9 cellular contexts compared by ENCODE assay signal in the genomic region with DNA sequence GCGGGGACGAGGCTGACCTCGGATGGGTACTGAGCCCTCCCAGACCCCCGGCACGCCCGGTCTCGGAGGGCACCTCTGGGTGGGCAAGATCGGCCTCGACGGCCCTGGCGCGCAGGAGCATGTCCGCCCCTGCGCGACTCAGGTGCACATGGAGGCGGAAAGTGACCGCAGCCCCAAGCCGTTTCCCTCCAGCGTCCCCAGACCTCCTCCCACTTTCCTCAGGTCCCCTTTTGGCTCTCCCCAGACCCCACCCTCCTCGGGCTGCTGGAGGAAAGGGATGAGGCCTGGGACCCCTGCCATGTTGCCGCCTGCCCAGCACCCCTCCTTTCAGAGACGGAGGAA. TPM values are rescaled to one million over a fixed set of nuclear protein-coding genes. Genes with fewer than 3 reads are reported as not detected.
A peak's percentile ranks its signal among the peaks of the same experiment; 100 is the strongest.
DNase-seq lines count a peak whose midpoint lies in the region; ATAC-seq and TF ChIP-seq lines count a peak whose summit lies in the region.
"Had no signal": no experiment of that assay in that cellular context is flagged by ENCODE, and none has a peak within 500 bp of the region (broad histone marks: within the 10 kb centered on the region; RNA-seq: fewer than 3 reads in every experiment).

No MANE protein-coding gene starts in this region.

- H3K27me3 Mint-ChIP-seq in activated CD8-positive, alpha-beta memory T cell treated with anti-CD3 and anti-CD28 coated beads, Interleukin-2, amount 10 ng/mL, durations not matched to agents 7 days and 5 days, result peaks cover 22% of the 10 kb centered on the region

- H3K9me3 Mint-ChIP-seq in activated CD8-positive, alpha-beta memory T cell treated with anti-CD3 and anti-CD28 coated beads, Interleukin-2, amount 10 ng/mL, durations not matched to agents 7 days and 5 days (ENCODE audit: low read depth), result no peaks in the 10 kb centered on the region

- peaks cover 2% of the 10 kb centered on the region for H3K36me3 Mint-ChIP-seq in activated CD8-positive, alpha-beta memory T cell treated with anti-CD3 and anti-CD28 coated beads, Interleukin-2, amount 10 ng/mL, durations not matched to agents 7 days and 5 days

- DNase-seq in activated CD8-positive, alpha-beta memory T cell treated with anti-CD3 and anti-CD28 coated beads, Interleukin-2, amount 10 ng/mL, durations not matched to agents 7 days and 5 days, result no peak
- no peak for DNase-seq in activated CD8-positive, alpha-beta memory T cell treated with anti-CD3 and anti-CD28 coated beads for 24 hours
- no peak for DNase-seq in astrocyte of the spinal cord (ENCODE audit: low read depth, low spot score)
- no peak for DNase-seq in EL
- DNase-seq in SIG-M5 treated with dmso at 0.1 percent for 504 hours (lab: John Stamatoyannopoulos, UW; ENCODE audit: unreplicated experiment), result no peak
- DNase-seq in T-helper 1 cell, result no peak
- DNase-seq: SHP77 treated with DMSO at 0.1 percent for 48 hours had no signal

- in situ Hi-C loops in astrocyte of the spinal cord (cut with HindIII; ENCODE audit: low sequenced_read_pairs), result no loop called here

- no peak overlapping the region for H3K27ac Mint-ChIP-seq in activated CD8-positive, alpha-beta memory T cell treated with anti-CD3 and anti-CD28 coated beads, Interleukin-2, amount 10 ng/mL, durations not matched to agents 7 days and 5 days

- 10% methylated on average over 22 of the region's 22 CpGs for WGBS in thymus

- H3K4me3 ChIP-seq in astrocyte of the spinal cord (ENCODE audit: low read depth, low read length), result peak overlapping the region; percentile 26
- H3K4me3 ChIP-seq in thymus (ENCODE audit: low read length), result peak overlapping the region; percentile 43

- no peak for ATAC-seq in activated CD8-positive, alpha-beta memory T cell treated with anti-CD3 and anti-CD28 coated beads, Interleukin-2, amount 10 ng/mL, durations not matched to agents 7 days and 5 days

- H3K27ac ChIP-seq in layer of hippocampus (ENCODE audit: low read depth, low read length) (peak overlapping the region; percentile 43), thymus (ENCODE audit: low read depth) (peak overlapping the region; percentile 31)

- peaks cover 28% of the 10 kb centered on the region for H3K4me1 ChIP-seq in thymus (ENCODE audit: control insufficient read depth, insufficient read depth, low read length)

- H3K9me3 ChIP-seq in thymus (ENCODE audit: control insufficient read depth), result no peaks in the 10 kb centered on the region

- no peak for TF ChIP-seq CTCF in astrocyte of the spinal cord (IDR thresholded peaks at IDR 0.05; ENCODE audit: low read depth, low read length)

- peak overlapping the region; percentile 9 for H3K4me3 Mint-ChIP-seq in activated CD8-positive, alpha-beta memory T cell treated with anti-CD3 and anti-CD28 coated beads, Interleukin-2, amount 10 ng/mL, durations not matched to agents 7 days and 5 days

- CTCF ChIA-PET in activated CD8-positive, alpha-beta memory T cell treated with anti-CD3 and anti-CD28 coated beads, Interleukin-2, amount 10 ng/mL, durations not matched to agents 7 days and 5 days (lab: Charles Lee), result interaction anchor here (1.2 to 30.8 kb wide), 3 partner anchors 17 to 56 kb away, joined by 3 to 670 read pairs (median 4); no protein-coding TSS in a partner anchor

- H3K4me1 Mint-ChIP-seq in activated CD8-positive, alpha-beta memory T cell treated with anti-CD3 and anti-CD28 coated beads, Interleukin-2, amount 10 ng/mL, durations not matched to agents 7 days and 5 days, result peaks cover 12% of the 10 kb centered on the region

- peaks cover 4% of the 10 kb centered on the region for H3K36me3 ChIP-seq in thymus (ENCODE audit: control insufficient read depth, insufficient read depth)

- peaks cover 6% of the 10 kb centered on the region for H3K27me3 ChIP-seq in layer of hippocampus (ENCODE audit: control insufficient read depth, insufficient read depth, low read length)
- H3K27me3 ChIP-seq in thymus (ENCODE audit: control insufficient read depth, insufficient read depth), result peaks cover 3% of the 10 kb centered on the region

RNA-seq across cellular contexts. Expression of a gene that starts 10.0 kb away (rescaled TPM):
- 1,000 to 10,000 TPM; 1,859 to 1,928 TPM for total RNA-seq in activated CD8-positive, alpha-beta memory T cell treated with anti-CD3 and anti-CD28 coated beads, Interleukin-2, amount 10 ng/mL, durations not matched to agents 7 days and 5 days
- 3,788 TPM for polyA plus RNA-seq in thymus

RNA-seq across cellular contexts. Expression of a gene that starts 12.6 kb away (rescaled TPM):
- total RNA-seq in activated CD8-positive, alpha-beta memory T cell treated with anti-CD3 and anti-CD28 coated beads, Interleukin-2, amount 10 ng/mL, durations not matched to agents 7 days and 5 days, result 10 to 100 TPM; 21.0 to 32.9 TPM
- 11.7 TPM for polyA plus RNA-seq in thymus

RNA-seq across cellular contexts. Expression of a gene that starts 15.7 kb away (rescaled TPM):
- total RNA-seq in activated CD8-positive, alpha-beta memory T cell treated with anti-CD3 and anti-CD28 coated beads, Interleukin-2, amount 10 ng/mL, durations not matched to agents 7 days and 5 days, result not detected
- polyA plus RNA-seq in thymus, result 1.6 TPM

RNA-seq across cellular contexts. Expression of a gene that starts 44.1 kb away (rescaled TPM):
- under 1 TPM in 1 of 2 experiments, not detected in 1; 0.35 TPM for total RNA-seq in activated CD8-positive, alpha-beta memory T cell treated with anti-CD3 and anti-CD28 coated beads, Interleukin-2, amount 10 ng/mL, durations not matched to agents 7 days and 5 days
- 6.3 TPM for polyA plus RNA-seq in thymus

RNA-seq across cellular contexts. Expression of a gene that starts 58.6 kb away (rescaled TPM):
- 1 to 10 TPM; 1.2 to 9.0 TPM for total RNA-seq in activated CD8-positive, alpha-beta memory T cell treated with anti-CD3 and anti-CD28 coated beads, Interleukin-2, amount 10 ng/mL, durations not matched to agents 7 days and 5 days
- polyA plus RNA-seq in thymus, result 66.4 TPM
